8 cellular contexts compared by ENCODE assay signal in the genomic region with DNA sequence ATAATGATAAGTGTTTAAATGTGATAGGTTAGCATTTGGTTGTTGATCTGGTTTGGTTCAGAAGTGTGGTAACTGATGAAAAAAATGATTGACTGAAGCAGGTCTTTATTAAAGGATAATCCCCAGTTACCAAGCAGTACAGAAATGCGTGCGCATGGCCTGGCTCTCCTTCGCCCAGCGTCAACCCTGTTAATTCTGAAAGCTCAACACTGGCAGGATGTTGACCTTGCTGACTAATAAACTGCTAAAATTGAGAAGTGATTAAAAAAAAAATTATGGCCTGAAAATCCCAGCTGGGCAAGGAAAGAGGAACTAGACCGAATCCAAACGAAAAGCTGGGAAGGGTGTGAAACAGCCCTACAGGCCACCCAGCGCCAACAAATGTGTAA. TPM values are rescaled to one million over a fixed set of nuclear protein-coding genes. Genes with fewer than 3 reads are reported as not detected.
DNase-seq lines count a peak whose midpoint lies in the region; ATAC-seq lines count a peak whose summit lies in the region.

No MANE protein-coding gene starts in this region.

- H3K9ac ChIP-seq in iPS-18a (ENCODE audit: low read length): peak overlapping the region; percentile 61

- H3K27ac Mint-ChIP-seq in activated naive CD4-positive, alpha-beta T cell treated with anti-CD3 and anti-CD28 coated beads, Interleukin-2, amount 50 U/mL, for 24 hours: no peak overlapping the region
- no peak overlapping the region for H3K27ac Mint-ChIP-seq in activated naive CD4-positive, alpha-beta T cell treated with anti-CD3 and anti-CD28 coated beads, Interleukin-2, amount 50 U/mL, for 72 hours
- H3K27ac Mint-ChIP-seq in activated naive CD8-positive, alpha-beta T cell: no peak overlapping the region

- peaks cover 32% of the 10 kb centered on the region for H3K27me3 Mint-ChIP-seq in activated naive CD4-positive, alpha-beta T cell treated with anti-CD3 and anti-CD28 coated beads, Interleukin-2, amount 50 U/mL, for 24 hours
- H3K27me3 Mint-ChIP-seq in activated naive CD8-positive, alpha-beta T cell: peaks cover 29% of the 10 kb centered on the region

- no peak overlapping the region for H3K27ac ChIP-seq in iPS-18a (ENCODE audit: low read length)
- H3K27ac ChIP-seq in substantia nigra (ENCODE audit: low read depth, low read length, poor library complexity, severe bottlenecking): peak overlapping the region; percentile 98

- peaks cover 16% of the 10 kb centered on the region for H3K27me3 ChIP-seq in iPS-18a (ENCODE audit: control insufficient read depth, insufficient read depth, low read length)

- no peaks in the 10 kb centered on the region for H3K36me3 Mint-ChIP-seq in activated naive CD4-positive, alpha-beta T cell treated with anti-CD3 and anti-CD28 coated beads, Interleukin-2, amount 50 U/mL, for 24 hours
- H3K36me3 Mint-ChIP-seq in activated naive CD4-positive, alpha-beta T cell treated with anti-CD3 and anti-CD28 coated beads, Interleukin-2, amount 50 U/mL, for 72 hours: peaks cover 0 to 9% of the 10 kb centered on the region in 2 donors
- H3K36me3 Mint-ChIP-seq in activated naive CD8-positive, alpha-beta T cell: no peaks in the 10 kb centered on the region

- H3K4me1 ChIP-seq in iPS-18a (ENCODE audit: control insufficient read depth, low read depth, low read length): peaks cover 3% of the 10 kb centered on the region

- no peaks in the 10 kb centered on the region for H3K36me3 ChIP-seq in iPS-18a (ENCODE audit: control insufficient read depth, low read depth, low read length)

- no peak for ATAC-seq in activated naive CD4-positive, alpha-beta T cell treated with anti-CD3 and anti-CD28 coated beads, Interleukin-2, amount 50 U/mL, for 72 hours
- ATAC-seq in HG03135 (IDR thresholded peaks at IDR 0.05; ENCODE audit: unreplicated experiment): peak; percentile 30

- H3K9me3 ChIP-seq in iPS-18a (ENCODE audit: control insufficient read depth, low read depth, low read length): no peaks in the 10 kb centered on the region

- no peaks in the 10 kb centered on the region for H3K9me3 Mint-ChIP-seq in activated naive CD4-positive, alpha-beta T cell treated with anti-CD3 and anti-CD28 coated beads, Interleukin-2, amount 50 U/mL, for 24 hours
- no peaks in the 10 kb centered on the region for H3K9me3 Mint-ChIP-seq in activated naive CD4-positive, alpha-beta T cell treated with anti-CD3 and anti-CD28 coated beads, Interleukin-2, amount 50 U/mL, for 72 hours
- no peaks in the 10 kb centered on the region for H3K9me3 Mint-ChIP-seq in activated naive CD8-positive, alpha-beta T cell (ENCODE audit: low read depth)

- H3K4me3 Mint-ChIP-seq in activated naive CD4-positive, alpha-beta T cell treated with anti-CD3 and anti-CD28 coated beads, Interleukin-2, amount 50 U/mL, for 24 hours: peak overlapping the region; percentile 54
- H3K4me3 Mint-ChIP-seq in activated naive CD8-positive, alpha-beta T cell: peak overlapping the region; percentile 70

- peaks cover 5% of the 10 kb centered on the region for H3K4me1 Mint-ChIP-seq in activated naive CD4-positive, alpha-beta T cell treated with anti-CD3 and anti-CD28 coated beads, Interleukin-2, amount 50 U/mL, for 24 hours
- H3K4me1 Mint-ChIP-seq in activated naive CD8-positive, alpha-beta T cell (ENCODE audit: low read depth): peaks cover 6% of the 10 kb centered on the region

- peak overlapping the region; percentile 87 for H3K4me3 ChIP-seq in iPS-18a (ENCODE audit: low read length)

- DNase-seq in activated naive CD4-positive, alpha-beta T cell treated with anti-CD3 and anti-CD28 coated beads, Interleukin-2, amount 50 U/mL, for 72 hours (ENCODE audit: low spot score in 2 of 2): no peak
- DNase-seq in substantia nigra (lab: John Stamatoyannopoulos, UW) (no peak), HUDEP-2 (lab: John Stamatoyannopoulos, UW; ENCODE audit: unreplicated experiment in 76 of 76) (no peak)
- DNase-seq in activated effector memory CD4-positive, alpha-beta T cell treated with Interleukin-2 at 50 U/mL for 16 hours: no peak

RNA-seq across cellular contexts. Expression of a gene that starts 0.8 kb away (rescaled TPM):
- total RNA-seq in activated naive CD4-positive, alpha-beta T cell treated with anti-CD3 and anti-CD28 coated beads, Interleukin-2, amount 50 U/mL, for 72 hours: under 1 TPM in 1 of 2 donors, not detected in 1; 0.39 TPM
